In genomic region chr7:90563286-90563685, GRCh38 we compare ENCODE assay signal across 14 cellular contexts.
"Had no signal": no experiment of that assay in that cellular context is flagged by ENCODE, and none has a peak within 500 bp of the region (broad histone marks: within the 10 kb centered on the region; RNA-seq: fewer than 3 reads in every experiment).

No MANE protein-coding gene starts in this region.

- H3K27ac ChIP-seq: brain microvascular endothelial cell, coronary artery, psoas muscle, testis, upper lobe of left lung had no signal

- DNase-seq: activated CD4-positive, alpha-beta T cell treated with anti-CD3 and anti-CD28 coated beads, Interleukin-2, amount 10 ng/mL, durations not matched to agents 7 days and 5 days; activated CD8-positive, alpha-beta memory T cell treated with anti-CD3 and anti-CD28 coated beads, Interleukin-2, amount 50 U/mL, for 48 hours; activated naive CD8-positive, alpha-beta T cell treated with anti-CD3 and anti-CD28 coated beads for 36 hours; anterior cingulate cortex; brain microvascular endothelial cell; left colon; midbrain; psoas muscle; right lobe of liver; stimulated activated naive CD8-positive, alpha-beta T cell treated with anti-CD3 and anti-CD28 coated beads, Interleukin-15, amount 100 ng/mL, for 72 hours; testis; upper lobe of left lung had no signal

- H3K9me3 ChIP-seq: psoas muscle, right lobe of liver, testis, upper lobe of left lung had no signal

- H3K4me3 ChIP-seq: coronary artery, lung, psoas muscle, right lobe of liver, testis, upper lobe of left lung had no signal

- H3K36me3 ChIP-seq: brain microvascular endothelial cell, right lobe of liver, upper lobe of left lung had no signal

- H3K27me3 ChIP-seq: brain microvascular endothelial cell, right lobe of liver, testis, upper lobe of left lung had no signal
